1 cellular context compared by ENCODE assay signal in the genomic region with DNA sequence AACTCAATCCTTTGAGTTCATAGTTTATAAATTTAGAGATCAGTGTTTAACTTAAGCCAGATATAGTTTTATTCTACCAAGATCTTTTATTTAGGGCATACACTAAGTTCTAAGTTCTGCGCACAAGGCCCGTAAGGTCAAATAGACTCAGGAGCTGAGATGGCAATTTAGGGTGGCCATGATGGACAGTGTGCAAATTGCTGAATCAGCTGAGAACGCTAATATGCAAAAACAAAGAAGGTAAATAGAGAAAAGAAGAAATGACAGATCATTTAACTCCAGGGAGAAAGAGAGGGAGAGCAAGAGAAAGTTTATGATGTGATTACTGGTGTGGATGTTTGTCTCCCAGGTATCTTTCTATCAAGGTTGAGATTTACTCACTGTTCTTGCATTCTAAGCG.
TF ChIP-seq lines count a peak whose summit lies in the region.

No MANE protein-coding gene starts in this region.

TF ChIP-seq in HepG2, 621 proteins besides CTCF, POLR2A, EP300 and RAD21 (continued from another document):
- no peak for TF ChIP-seq ZBTB46 (CRISPR knock-in tag; IDR thresholded peaks at IDR 0.05; ENCODE audit: borderline replicate concordance)
- TF ChIP-seq MAFF (IDR thresholded peaks at IDR 0.05; ENCODE audit: low read depth, low read length), result peak; percentile 80
- TF ChIP-seq IKZF1 (IDR thresholded peaks at IDR 0.05), result no peak
- no peak for TF ChIP-seq HMG20A (CRISPR knock-in tag; IDR thresholded peaks at IDR 0.05; ENCODE audit: borderline replicate concordance)
- no peak for TF ChIP-seq ZFP91 (CRISPR knock-in tag; IDR thresholded peaks at IDR 0.05; ENCODE audit: borderline replicate concordance)
- TF ChIP-seq ZNF468 (CRISPR knock-in tag; IDR thresholded peaks at IDR 0.05), result no peak
